21 cellular contexts compared by ENCODE assay signal in the genomic region with DNA sequence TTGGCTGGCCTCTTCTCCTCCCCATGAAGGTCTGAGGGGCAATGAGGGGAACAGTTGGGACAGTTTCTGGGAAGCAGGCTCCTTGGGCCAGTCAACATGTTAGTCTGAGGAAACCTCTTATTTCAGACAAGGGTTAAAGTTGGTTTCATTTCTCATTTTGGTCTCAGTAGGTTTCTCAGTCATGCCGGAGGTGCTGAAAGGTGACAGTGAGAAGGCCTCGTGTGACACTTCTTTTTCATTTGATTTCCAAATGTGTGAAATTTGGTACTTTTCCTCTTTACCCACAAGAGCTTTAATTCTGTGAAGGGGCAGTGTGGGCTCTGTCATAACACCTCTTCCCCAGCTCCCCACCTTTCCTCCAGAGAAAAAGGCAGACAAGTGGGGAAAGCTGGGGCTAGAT. TPM values are rescaled to one million over a fixed set of nuclear protein-coding genes. Genes with fewer than 3 reads are reported as not detected.
A peak's percentile ranks its signal among the peaks of the same experiment; 100 is the strongest.
DNase-seq lines count a peak whose midpoint lies in the region; ATAC-seq and TF ChIP-seq lines count a peak whose summit lies in the region.
"Had no signal": no experiment of that assay in that cellular context is flagged by ENCODE, and none has a peak within 500 bp of the region (broad histone marks: within the 10 kb centered on the region; RNA-seq: fewer than 3 reads in every experiment).

No MANE protein-coding gene starts in this region.

- H3K4me1 Mint-ChIP-seq in memory B cell, result peaks cover 3% of the 10 kb centered on the region
- H3K4me1 Mint-ChIP-seq: T-cell had no signal

- no peaks in the 10 kb centered on the region for H3K9me3 Mint-ChIP-seq in memory B cell
- H3K9me3 Mint-ChIP-seq: CD4-positive, alpha-beta T cell; H9; T-cell had no signal

- intact Hi-C loops in Right ventricle myocardium inferior (cut with DNase I), result no loop called here

- DNase-seq in GM12865 (ENCODE audit: low read depth), result peak; percentile 42
- no peak for DNase-seq in memory B cell (ENCODE audit: low spot score in 2 of 2)
- no peak for DNase-seq in NCI-H2081 treated with DMSO at 0.1 percent for 48 hours (lab: John Stamatoyannopoulos, UW)
- no peak for DNase-seq in Right ventricle myocardium inferior (ENCODE audit: missing footprints)
- DNase-seq in activated CD8-positive, alpha-beta memory T cell treated with anti-CD3 and anti-CD28 coated beads, Interleukin-2, amount 50 U/mL, for 48 hours, result no peak
- DNase-seq: CD4-positive, alpha-beta T cell; DMS53; H9; KBM-7; NCI-H146; NCI-H2081; NCI-H510A; NCI-H82; Right ventricle myocardium superior; T-cell; T-helper 9 cell had no signal

- H3K27me3 Mint-ChIP-seq in memory B cell, result peaks cover 8% of the 10 kb centered on the region

- H3K4me3 ChIP-seq in GM12865 (ENCODE audit: low read depth, low read length), result no peak overlapping the region
- H3K4me3 ChIP-seq: SK-N-MC had no signal

- no peak overlapping the region for H3K27ac Mint-ChIP-seq in memory B cell
- H3K27ac Mint-ChIP-seq: CD4-positive, alpha-beta T cell; H9; T-cell had no signal

- no peak overlapping the region for H3K4me3 Mint-ChIP-seq in memory B cell
- H3K4me3 Mint-ChIP-seq: CD4-positive, alpha-beta T cell; H9; T-cell had no signal

- peak; percentile 76 for ATAC-seq in GM18867 (IDR thresholded peaks at IDR 0.05; ENCODE audit: unreplicated experiment)
- peak; percentile 55 for ATAC-seq in HG02870 (IDR thresholded peaks at IDR 0.05; ENCODE audit: unreplicated experiment)
- ATAC-seq in memory B cell (ENCODE audit: low read depth), result peak; percentile 42
- ATAC-seq in Right ventricle myocardium inferior, result no peak
- no peak for ATAC-seq in GM19467 (IDR thresholded peaks at IDR 0.05; ENCODE audit: unreplicated experiment)
- ATAC-seq: Panc1, T-cell had no signal

- H3K36me3 Mint-ChIP-seq in memory B cell, result no peaks in the 10 kb centered on the region
- H3K36me3 Mint-ChIP-seq: T-cell had no signal

- no peak for TF ChIP-seq CTCF in GM12865 (IDR thresholded peaks at IDR 0.05; ENCODE audit: insufficient read depth, low read depth, low read length, missing control alignments)

RNA-seq across cellular contexts. Expression of gene GLP1R, which starts 7.5 kb away (rescaled TPM):
- 6.8 TPM for total RNA-seq in Right ventricle myocardium inferior
- total RNA-seq: CD4-positive, alpha-beta T cell had no signal

Comparison
In these comparisons a context has a peak if more than half of its experiments do, and no peak if none do; other contexts are left out.
1. ATAC-seq: peak in GM18867 (single experiment), HG02870 (single experiment) and memory B cell (single experiment); none in Right ventricle myocardium inferior (single experiment) and GM19467 (single experiment).